ENCODE assay signal across 1 cellular context in genomic region chr1:225940385-225941151, GRCh38.
TF ChIP-seq lines count a peak whose summit lies in the region.

No MANE protein-coding gene starts in this region.

TF ChIP-seq in HepG2, 621 proteins besides CTCF, POLR2A, EP300 and RAD21:
- TF ChIP-seq ZNF687 (CRISPR knock-in tag; IDR thresholded peaks at IDR 0.05) (peak; percentile 62), MTA1 (CRISPR knock-in tag; IDR thresholded peaks at IDR 0.05; ENCODE audit: borderline replicate concordance) (peak; percentile 31; the same call in 1 of the 2 replicates), ZNF770 (CRISPR knock-in tag; IDR thresholded peaks at IDR 0.05) (0 out of 2 replicates have a peak, but pooled peaks have one; percentile 9), HNRNPL (IDR thresholded peaks at IDR 0.05; ENCODE audit: low read depth, low read length) (peak; percentile 55; the same call in 1 of the 2 replicates), MEIS1 (CRISPR knock-in tag; IDR thresholded peaks at IDR 0.05; ENCODE audit: borderline replicate concordance) (no peak), MYC (CRISPR knock-in tag; IDR thresholded peaks at IDR 0.05; ENCODE audit: borderline replicate concordance) (peak; percentile 24; the same call in 1 of the 2 replicates), CBX1 (IDR thresholded peaks at IDR 0.05; ENCODE audit: low read depth) (no peak), ZNF614 (CRISPR knock-in tag; IDR thresholded peaks at IDR 0.05; ENCODE audit: borderline replicate concordance) (no peak), HOXA3 (CRISPR knock-in tag; IDR thresholded peaks at IDR 0.05) (0 out of 2 replicates have a peak, but pooled peaks have one; percentile 19), UBTF (CRISPR knock-in tag; IDR thresholded peaks at IDR 0.05) (peak; percentile 12; the same call in 1 of the 2 replicates), ZFY (CRISPR knock-in tag; IDR thresholded peaks at IDR 0.05) (peak; percentile 46), ZFX (CRISPR knock-in tag; IDR thresholded peaks at IDR 0.05; ENCODE audit: low read depth) (0 out of 2 replicates have a peak, but pooled peaks have one; percentile 13)
